In genomic region chr3:142595581-142595950, GRCh38 we compare ENCODE assay signal across 8 cellular contexts. TPM values are rescaled to one million over a fixed set of nuclear protein-coding genes. Genes with fewer than 3 reads are reported as not detected.
A peak's percentile ranks its signal among the peaks of the same experiment; 100 is the strongest.
DNase-seq lines count a peak whose midpoint lies in the region; ATAC-seq and TF ChIP-seq lines count a peak whose summit lies in the region.

No MANE protein-coding gene starts in this region.

- 18 to 19% methylated on average over 7 of the region's 7 CpGs for WGBS in tibial nerve, 2 donors

- no peaks in the 10 kb centered on the region for H3K27me3 ChIP-seq in left lung
- no peaks in the 10 kb centered on the region for H3K27me3 ChIP-seq in tibial nerve

- no peak for TF ChIP-seq POLR2A in tibial nerve (IDR thresholded peaks at IDR 0.05)

- TF ChIP-seq CTCF in MCF 10A (IDR thresholded peaks at IDR 0.05; ENCODE audit: unreplicated experiment) (no peak), left lung (IDR thresholded peaks at IDR 0.05) (no peak), tibial nerve (IDR thresholded peaks at IDR 0.05) (no peak)

- H3K36me3 Mint-ChIP-seq in MCF 10A (ENCODE audit: insufficient read depth, unreplicated experiment) = peaks cover 6% of the 10 kb centered on the region

- in situ Hi-C loops in Caki2 (cut with HindIII; ENCODE audit: low pct_unique_long_range_greater_than_20kb, low sequenced_read_pairs) = loop anchor here (25.0 kb wide), 1 partner anchor 217 kb away; no protein-coding TSS in a partner anchor

- DNase-seq in Caki2 (ENCODE audit: low read depth) (peak; percentile 87), LoVo (ENCODE audit: low spot score) (peak; percentile 77), MCF 10A (ENCODE audit: unreplicated experiment) (peak; percentile 40), left lung (no peak), tibial nerve (ENCODE audit: low spot score in 2 of 2) (no peak), NCI-H128 (lab: John Stamatoyannopoulos, UW; ENCODE audit: unreplicated experiment) (no peak), HUDEP-2 (lab: John Stamatoyannopoulos, UW; ENCODE audit: unreplicated experiment in 76 of 76) (no peak)

- H3K4me1 ChIP-seq in left lung (peaks cover 0 to 27% of the 10 kb centered on the region in 2 donors), tibial nerve (peaks cover 0 to 17% (median 2%) of the 10 kb centered on the region in 4 donors)

- H3K27ac ChIP-seq in left lung (peak overlapping the region; percentile 81 to 89), tibial nerve (peak overlapping the region in 1 of 4 donors; percentile 52)

- CTCF ChIA-PET in MCF 10A (lab: Yijun Ruan, JAX) = interaction anchor here (1.0 kb wide), 1 partner anchor 9 kb away, joined by 4 read pairs; no protein-coding TSS in a partner anchor

- no peaks in the 10 kb centered on the region for H3K36me3 ChIP-seq in left lung
- H3K36me3 ChIP-seq in tibial nerve = no peaks in the 10 kb centered on the region

- BruUV-seq in MCF 10A (replicated peaks; lab: Mats Ljungman, UMichigan) = TSS peak; percentile 88

- TF ChIP-seq EP300 in tibial nerve (IDR thresholded peaks at IDR 0.05) = no peak

- POLR2A ChIA-PET in MCF 10A (lab: Yijun Ruan, JAX) = interaction anchor here (0.9 to 5.0 kb wide), 11 partner anchors 8 to 406 kb away, joined by 3 to 76 read pairs (median 12); partner anchors contain the start of genes ATR, TRPC1 and U2SURP

- peak overlapping the region; percentile 96 for H3K4me3 Mint-ChIP-seq in MCF 10A (ENCODE audit: unreplicated experiment)

- ATAC-seq in left lung = peak; percentile 71
- ATAC-seq in HG02870 (IDR thresholded peaks at IDR 0.05; ENCODE audit: unreplicated experiment) = no peak

- H3K9me3 Mint-ChIP-seq in MCF 10A (ENCODE audit: unreplicated experiment) = no peaks in the 10 kb centered on the region

- peaks cover 12% of the 10 kb centered on the region for H3K4me1 Mint-ChIP-seq in MCF 10A (ENCODE audit: insufficient read depth, unreplicated experiment)

- intact Hi-C loops in MCF 10A (cut with micrococcal nuclease) = loop anchor here (2.0 to 5.0 kb wide), 2 partner anchors 52 to 399 kb away; no protein-coding TSS in a partner anchor
- intact Hi-C loops in left lung (cut with DNase I) = no loop called here

- H3K9me3 ChIP-seq in left lung (no peaks in the 10 kb centered on the region), tibial nerve (no peaks in the 10 kb centered on the region)

- H3K4me3 ChIP-seq in left lung (peak overlapping the region; percentile 77 to 80), tibial nerve (peak overlapping the region; percentile 42 to 82 (median 58))

- peak overlapping the region; percentile 94 for H3K27ac Mint-ChIP-seq in MCF 10A (ENCODE audit: low read depth, unreplicated experiment)

- H3K27me3 Mint-ChIP-seq in MCF 10A (ENCODE audit: insufficient read depth, unreplicated experiment) = no peaks in the 10 kb centered on the region

RNA-seq across cellular contexts. Expression of gene PLS1, which starts 0.6 kb away (rescaled TPM):
- total RNA-seq in Caki2 (2014; rRNA removed; shearing (Covaris generic); ENCODE audit: low replicate concordance) = 25.0 and 36.6 TPM in 2 replicates
- 7.3 and 9.3 TPM in 2 replicates for total RNA-seq in MCF 10A (2022)
- 10 to 100 TPM; 24.1 to 40.4 TPM for total RNA-seq in left lung
- 1 to 10 TPM in 1 of 4 donors, under 1 TPM in 2, not detected in 1; 0.66 to 3.6 (median 0.90) TPM for total RNA-seq in tibial nerve

RNA-seq across cellular contexts. Expression of gene ATR, which starts 17.0 kb away (rescaled TPM):
- 7.6 and 8.9 TPM in 2 replicates for total RNA-seq in Caki2 (2014; rRNA removed; shearing (Covaris generic); ENCODE audit: low replicate concordance)
- 27.2 and 30.2 TPM in 2 replicates for total RNA-seq in MCF 10A (2022)
- 10 to 100 TPM; 19.5 to 28.7 TPM for total RNA-seq in left lung
- 10 to 100 TPM; 20.8 to 43.3 (median 31.6) TPM for total RNA-seq in tibial nerve

Comparison
In these comparisons a context has a peak if more than half of its experiments do, and no peak if none do; other contexts are left out.
1. DNase-seq: peak in Caki2 (single experiment), LoVo (single experiment) and MCF 10A (single experiment); none in left lung (0 of 2), tibial nerve (0 of 2), NCI-H128 (single experiment) and HUDEP-2 (0 of 76).